Comparison of ENCODE assay signal across 1 cellular context in genomic region chr17:28710948-28711722, GRCh38.
A peak's percentile ranks its signal among the peaks of the same experiment; 100 is the strongest.
TF ChIP-seq lines count a peak whose summit lies in the region.

No MANE protein-coding gene starts in this region.

TF ChIP-seq in K562, 482 proteins besides CTCF, POLR2A, EP300 and RAD21 (continued from another document and continues in another):
- TF ChIP-seq CTCFL (IDR thresholded peaks at IDR 0.05; ENCODE audit: borderline replicate concordance, insufficient read depth, low read depth, low read length, poor library complexity, severe bottlenecking) (peak; percentile 9), ZNF239 (CRISPR knock-in tag; IDR thresholded peaks at IDR 0.05) (no peak), ARID1B (IDR thresholded peaks at IDR 0.05) (no peak), GTF2E2 (tag; IDR thresholded peaks at IDR 0.05) (0 out of 2 replicates have a peak, but pooled peaks have one; percentile 38), RFX1 (IDR thresholded peaks at IDR 0.05) (no peak), NFE2 (IDR thresholded peaks at IDR 0.05; ENCODE audit: low read depth) (no peak), CREB1 (IDR thresholded peaks at IDR 0.05) (no peak; the same call in 1 of the 2 replicates), CREB1 (CRISPR knock-in tag; IDR thresholded peaks at IDR 0.05) (peak; percentile 61), MYC (IDR thresholded peaks at IDR 0.05; ENCODE audit: low read depth, low read length) (peak; percentile 88; the same call in 1 of the 2 replicates), MYC (CRISPR knock-in tag; IDR thresholded peaks at IDR 0.05; ENCODE audit: borderline replicate concordance, low read depth) (no peak), THRB (CRISPR knock-in tag; conservative IDR thresholded peaks at IDR 0.05) (0 out of 2 replicates have a peak, but pooled peaks have one; percentile 47), ZNF124 (CRISPR knock-in tag; IDR thresholded peaks at IDR 0.05) (no peak), SIRT6 (IDR thresholded peaks at IDR 0.05; ENCODE audit: low read depth, low read length) (no peak), CEBPB (tag; IDR thresholded peaks at IDR 0.05) (no peak), ZNF324 (CRISPR knock-in tag; IDR thresholded peaks at IDR 0.05) (no peak), MLLT1 (IDR thresholded peaks at IDR 0.05) (peak in 1 of 2 experiments; percentile 61; a peak in 1 of 4 replicates), HINFP (tag; conservative IDR thresholded peaks at IDR 0.05; ENCODE audit: low read depth) (no peak), HMGXB4 (CRISPR knock-in tag; IDR thresholded peaks at IDR 0.05) (peak; percentile 93; the same call in 1 of the 2 replicates), E2F1 (CRISPR knock-in tag; IDR thresholded peaks at IDR 0.05) (peak; percentile 91), BHLHE40 (IDR thresholded peaks at IDR 0.05; ENCODE audit: low read length) (peak; percentile 49; the same call in 1 of the 2 replicates), ZNF311 (CRISPR knock-in tag; IDR thresholded peaks at IDR 0.05) (no peak), PBX2 (CRISPR knock-in tag; IDR thresholded peaks at IDR 0.05; ENCODE audit: low read depth) (no peak), PBX2 (tag; conservative IDR thresholded peaks at IDR 0.05; ENCODE audit: low read depth) (no peak), ZNF174 (CRISPR knock-in tag; IDR thresholded peaks at IDR 0.05) (no peak), ETS2 (tag; IDR thresholded peaks at IDR 0.05; ENCODE audit: borderline replicate concordance, poor library complexity, severe bottlenecking) (no peak), TCF3 (CRISPR knock-in tag; IDR thresholded peaks at IDR 0.05) (no peak; the same call in 1 of the 2 replicates), ARID4B (CRISPR knock-in tag; IDR thresholded peaks at IDR 0.05) (peak; percentile 85), BCLAF1 (IDR thresholded peaks at IDR 0.05; ENCODE audit: borderline replicate concordance in 1 of 2, control insufficient read depth in 1 of 2, low read depth in 2 of 2, low read length in 1 of 2) (no peak), RBFOX2 (IDR thresholded peaks at IDR 0.05; ENCODE audit: low read depth, low read length) (peak; percentile 97), HDAC2 (IDR thresholded peaks at IDR 0.05) (no peak), FIP1L1 (IDR thresholded peaks at IDR 0.05; ENCODE audit: low read depth, low read length, poor library complexity, severe bottlenecking) (peak; percentile 82), MIER1 (IDR thresholded peaks at IDR 0.05; ENCODE audit: low read depth) (no peak), ATF6 (CRISPR knock-in tag; IDR thresholded peaks at IDR 0.05) (peak; percentile 86; the same call in 1 of the 2 replicates), ZNF695 (CRISPR knock-in tag; IDR thresholded peaks at IDR 0.05) (no peak), BCL6 (CRISPR knock-in tag; IDR thresholded peaks at IDR 0.05) (no peak), ILK (tag; IDR thresholded peaks at IDR 0.05; ENCODE audit: borderline replicate concordance, low read depth) (no peak)
